In genomic region chr3:8972614-8973013, GRCh38 we compare ENCODE assay signal across 12 cellular contexts. TPM values are rescaled to one million over a fixed set of nuclear protein-coding genes. Genes with fewer than 3 reads are reported as not detected.
A peak's percentile ranks its signal among the peaks of the same experiment; 100 is the strongest.
DNase-seq lines count a peak whose midpoint lies in the region; ATAC-seq, FAIRE-seq and TF ChIP-seq lines count a peak whose summit lies in the region.
"Had no signal": no experiment of that assay in that cellular context is flagged by ENCODE, and none has a peak within 500 bp of the region (broad histone marks: within the 10 kb centered on the region; RNA-seq: fewer than 3 reads in every experiment).

No MANE protein-coding gene starts in this region.

- H3K36me3 Mint-ChIP-seq in activated T-cell treated with anti-CD3 and anti-CD28 coated beads, Interleukin-2, amount 50 U/mL, for 4 hours (ENCODE audit: insufficient read depth): no peaks in the 10 kb centered on the region

- TF ChIP-seq EP300 in K562 (IDR thresholded peaks at IDR 0.05; ENCODE audit: low read length): no peak

- CTCF ChIA-PET in K562 (lab: Yijun Ruan, JAX; ENCODE audit: low intra/inter-chr PET ratio): interaction anchor here (1.0 kb wide), 1 partner anchor 330 kb away, joined by 3 read pairs; no protein-coding TSS in a partner anchor

- peak; percentile 98 for FAIRE-seq in K562 (lab: Jason Lieb, UNC)
- no peak for FAIRE-seq in GM12892 (lab: Jason Lieb, UNC)
- FAIRE-seq: kidney had no signal

- DNase-seq in activated T-cell treated with anti-CD3 and anti-CD28 coated beads, Interleukin-2, amount 50 U/mL, for 4 hours: no peak
- DNase-seq in activated T-cell treated with anti-CD3 and anti-CD28 coated beads, Interleukin-2, amount 50 U/mL, for 1 hour: no peak
- DNase-seq in M059J (ENCODE audit: low read depth) (peak; percentile 58), K562 (ENCODE audit: extremely low read depth in 1 of 4, low spot score in 3 of 4) (peak; percentile 88 to 93 (median 90)), psoas muscle (no peak), GM12892 (ENCODE audit: insufficient read length) (no peak)
- DNase-seq: KG1, kidney had no signal

- H3K9me3 ChIP-seq in K562 (replicated peaks; ENCODE audit: control insufficient read depth, insufficient read depth, low read depth, low read length) (no peaks in the 10 kb centered on the region), psoas muscle (no peaks in the 10 kb centered on the region)
- H3K9me3 ChIP-seq: BLaER1 treated with 17β-estradiol and CSF1 and Interleukin-3, amounts not matched to agents 10 nM and 100 nM had no signal

- H3K4me3 ChIP-seq in K562 (no peak overlapping the region), psoas muscle (no peak overlapping the region)
- H3K4me3 ChIP-seq: BLaER1 treated with 17β-estradiol and CSF1 and Interleukin-3, amounts not matched to agents 10 nM and 100 nM had no signal

- TF ChIP-seq RAD21 in K562 (CRISPR knock-in tag; conservative IDR thresholded peaks at IDR 0.05 in 1 of 2, IDR thresholded peaks at IDR 0.05 in 1 of 2): no peak

- BruUV-seq in K562 (replicated peaks; lab: Mats Ljungman, UMichigan): no TSS peak

- H3K9me1 ChIP-seq in K562 (ENCODE audit: control insufficient read depth, insufficient read depth, low read length): no peaks in the 10 kb centered on the region

- POLR2A ChIA-PET in K562 (lab: Yijun Ruan, JAX): interaction anchor here (0.6 to 1.9 kb wide), 5 partner anchors 10 to 424 kb away, joined by 3 to 7 read pairs (median 4); partner anchors contain the start of genes RAD18 and SETD5

- TF ChIP-seq POLR2A in K562 (conservative IDR thresholded peaks at IDR 0.05) (no peak), GM12892 (IDR thresholded peaks at IDR 0.05; ENCODE audit: low read depth, low read length) (no peak)

- peak overlapping the region; percentile 34; the same call in 1 of the 2 replicates for H2AFZ ChIP-seq in K562 (ENCODE audit: low read depth, low read length)

- intact Hi-C loops in K562 (cut with micrococcal nuclease): no loop called here
- intact Hi-C loops in psoas muscle (cut with DNase I): loop anchor here in 1 of 2 donors (5.0 kb wide), 1 partner anchor 95 kb away; no protein-coding TSS in a partner anchor

- H3K4me3 Mint-ChIP-seq in activated T-cell treated with anti-CD3 and anti-CD28 coated beads, Interleukin-2, amount 50 U/mL, for 4 hours: no peak overlapping the region
- H3K4me3 Mint-ChIP-seq: dendritic cell treated with granulocyte-macrophage colony-stimulating factor and Interleukin-4, amounts not matched to agents 40 ng/mL and 50 ng/mL, for 4 days had no signal

- peak; percentile 36 to 44 for ATAC-seq in activated T-cell treated with anti-CD3 and anti-CD28 coated beads, Interleukin-2, amount 50 U/mL, for 4 hours
- ATAC-seq in K562 (peak; percentile 98), psoas muscle (peak in 3 of 4 donors; percentile 38 to 60 (median 50)), GM21390 (IDR thresholded peaks at IDR 0.05; ENCODE audit: unreplicated experiment) (no peak), HG02763 (IDR thresholded peaks at IDR 0.05; ENCODE audit: unreplicated experiment) (no peak)

- H3K27me3 Mint-ChIP-seq in activated T-cell treated with anti-CD3 and anti-CD28 coated beads, Interleukin-2, amount 50 U/mL, for 4 hours (ENCODE audit: low read depth): peaks cover 18% of the 10 kb centered on the region

- H3K27me3 ChIP-seq in K562 (ENCODE audit: control insufficient read depth in 2 of 2, insufficient read depth in 2 of 2, low read length in 2 of 2) (peaks cover 3 to 24% of the 10 kb centered on the region in 2 experiments; a peak in 4 of 5 replicates), psoas muscle (ENCODE audit: insufficient read depth in 3 of 3, low read length in 2 of 3) (peaks cover 0 to 4% (median 3%) of the 10 kb centered on the region in 3 donors)
- H3K27me3 ChIP-seq: BLaER1 treated with 17β-estradiol and CSF1 and Interleukin-3, amounts not matched to agents 10 nM and 100 nM had no signal

- WGBS in K562 (ENCODE audit: insufficient coverage, low coverage, missing lambda C conversion rate): 18% methylated on average over 2 of the region's 2 CpGs
- 86 to 100% (median 92%) methylated on average over 2 of the region's 2 CpGs for WGBS in psoas muscle, 3 donors

- no peaks in the 10 kb centered on the region for H3K79me2 ChIP-seq in K562 (ENCODE audit: control insufficient read depth, insufficient read depth, low read length)

- H3K4me1 ChIP-seq in K562 (replicated peaks in 1 of 2; ENCODE audit: control insufficient read depth in 2 of 2, insufficient read depth in 2 of 2, low read length in 2 of 2) (peaks cover 0 to 5% of the 10 kb centered on the region in 2 experiments; a peak in 1 of 5 replicates), psoas muscle (no peaks in the 10 kb centered on the region)
- H3K4me1 ChIP-seq: BLaER1 treated with 17β-estradiol and CSF1 and Interleukin-3, amounts not matched to agents 10 nM and 100 nM had no signal

- in situ Hi-C loops in K562 (cut with MboI): loop anchor here (5.0 to 10.0 kb wide), 3 partner anchors 95 to 522 kb away; no protein-coding TSS in a partner anchor

- no peaks in the 10 kb centered on the region for H3K36me3 ChIP-seq in K562 (ENCODE audit: control insufficient read depth, insufficient read depth, low read length)
- H3K36me3 ChIP-seq in psoas muscle (ENCODE audit: insufficient read depth in 1 of 2, low read depth in 1 of 2): no peaks in the 10 kb centered on the region
- H3K36me3 ChIP-seq: BLaER1 treated with 17β-estradiol and CSF1 and Interleukin-3, amounts not matched to agents 10 nM and 100 nM had no signal

- no peaks in the 10 kb centered on the region for H3K4me1 Mint-ChIP-seq in activated T-cell treated with anti-CD3 and anti-CD28 coated beads, Interleukin-2, amount 50 U/mL, for 4 hours (ENCODE audit: low read depth)

- H3K27ac ChIP-seq in K562 (ENCODE audit: extremely low read depth, low read depth, low read length) (no peak overlapping the region), psoas muscle (no peak overlapping the region)
- H3K27ac ChIP-seq: BLaER1 treated with 17β-estradiol and CSF1 and Interleukin-3, amounts not matched to agents 10 nM and 100 nM had no signal

- H4K20me1 ChIP-seq in K562 (replicated peaks; ENCODE audit: control insufficient read depth, insufficient read depth, low read length): no peaks in the 10 kb centered on the region
- H4K20me1 ChIP-seq: BLaER1 treated with 17β-estradiol and CSF1 and Interleukin-3, amounts not matched to agents 10 nM and 100 nM had no signal

- H3K9ac ChIP-seq in K562 (ENCODE audit: insufficient read depth in 1 of 2, low read depth in 2 of 2, low read length in 2 of 2): no peak overlapping the region
- H3K9ac ChIP-seq: BLaER1 treated with 17β-estradiol and CSF1 and Interleukin-3, amounts not matched to agents 10 nM and 100 nM had no signal

- H3K4me2 ChIP-seq in K562 (ENCODE audit: insufficient read depth, low read length): peak overlapping the region; percentile 16; the same call in 1 of the 2 replicates
- H3K4me2 ChIP-seq: BLaER1 treated with 17β-estradiol and CSF1 and Interleukin-3, amounts not matched to agents 10 nM and 100 nM had no signal

- no peaks in the 10 kb centered on the region for H3K9me3 Mint-ChIP-seq in activated T-cell treated with anti-CD3 and anti-CD28 coated beads, Interleukin-2, amount 50 U/mL, for 4 hours
- H3K9me3 Mint-ChIP-seq: dendritic cell treated with granulocyte-macrophage colony-stimulating factor and Interleukin-4, amounts not matched to agents 40 ng/mL and 50 ng/mL, for 4 days had no signal

- no peak for TF ChIP-seq CTCF in K562 (IDR thresholded peaks at IDR 0.05 in 2 of 3, conservative IDR thresholded peaks at IDR 0.05 in 1 of 3; ENCODE audit: insufficient read depth in 2 of 3, low read depth in 1 of 3, low read length in 3 of 3)
- no peak for TF ChIP-seq CTCF in psoas muscle (IDR thresholded peaks at IDR 0.05)

TF ChIP-seq in K562, 482 proteins besides CTCF, POLR2A, EP300 and RAD21 (continues in another document):
- TF ChIP-seq TRIM25 (IDR thresholded peaks at IDR 0.05; ENCODE audit: borderline replicate concordance) (no peak), FOXK1 (CRISPR knock-in tag; IDR thresholded peaks at IDR 0.05; ENCODE audit: borderline replicate concordance) (no peak), ZNF707 (CRISPR knock-in tag; conservative IDR thresholded peaks at IDR 0.05) (no peak)

RNA-seq across cellular contexts. Expression of gene RAD18, which starts 9.3 kb away (rescaled TPM):
- 10 to 100 TPM; 32.5 to 45.0 (median 38.0) TPM for total RNA-seq in activated T-cell treated with anti-CD3 and anti-CD28 coated beads, Interleukin-2, amount 50 U/mL, for 4 hours
- 14.2 and 18.0 TPM in 2 replicates for total RNA-seq in M059J (2014; rRNA removed; shearing (Covaris generic))
- total RNA-seq in K562 (2011; cell fraction: chromatin; rRNA removed; ENCODE audit: low replicate concordance): 50.6 and 94.1 TPM in 2 replicates
- total RNA-seq in K562 (2011; cell fraction: nucleolus; rRNA removed): 25.5 and 27.8 TPM in 2 replicates
- total RNA-seq in K562 (2011; cell fraction: nucleoplasm; rRNA removed): 43.8 and 68.4 TPM in 2 replicates
- total RNA-seq in K562 (2014; rRNA removed) (20.1 and 26.7 TPM in 2 replicates), K562 (2014; rRNA removed; fragmentation: Illumina TruSeq; extraction: Trizol) (43.4 and 47.6 TPM in 2 replicates), K562 (2015; rRNA removed; fragmentation: Illumina TruSeq; extraction: Trizol) (31.7 and 34.4 TPM in 2 replicates), K562 (2021) (49.4 and 55.9 TPM in 2 replicates), psoas muscle (1 to 10 TPM; 1.3 to 2.3 (median 2.2) TPM)
- polyA plus RNA-seq in K562 (2011; rRNA removed) (33.2 and 46.3 TPM in 2 replicates), K562 (2014; fragmentation: Illumina TruSeq; extraction: Trizol) (29.3 and 41.4 TPM in 2 replicates), K562 (2014; fragmentation: Nextera tagmentation; extraction: Ambion mirVana) (10 to 100 TPM; 19.2 to 23.2 TPM), K562 (2014; rRNA removed) (26.3 and 29.1 TPM in 2 replicates), psoas muscle (1 to 10 TPM in 2 of 3 donors, under 1 TPM in 1; 0.51 to 2.5 (median 1.2) TPM)
- polyA plus RNA-seq in K562 (2011; cell fraction: cytosol; rRNA removed): 30.6 and 34.2 TPM in 2 replicates
- polyA plus RNA-seq in K562 (2011; cell fraction: nucleus; rRNA removed): 42.3 and 48.7 TPM in 2 replicates
- 17.6 and 24.0 TPM in 2 replicates for polyA plus RNA-seq in K562 (2012)
- 52.2 and 61.5 TPM in 2 replicates for polyA minus RNA-seq in K562 (2011; rRNA and poly(A)+ RNA removed)
- 17.5 and 21.3 TPM in 2 replicates for polyA minus RNA-seq in K562 (2011; cell fraction: cytosol; rRNA and poly(A)+ RNA removed)
- 72.3 and 83.2 TPM in 2 replicates for polyA minus RNA-seq in K562 (2011; cell fraction: nucleus; rRNA and poly(A)+ RNA removed)
- 17.5 TPM for polyA plus RNA-seq in GM12892 (2012; ENCODE audit: missing spikeins)

Comparison
In these comparisons a context has a peak if more than half of its experiments do, and no peak if none do; other contexts are left out.
1. ATAC-seq: peak in activated T-cell treated with anti-CD3 and anti-CD28 coated beads, Interleukin-2, amount 50 U/mL, for 4 hours (2 of 2), K562 (single experiment) and psoas muscle (3 of 4); none in GM21390 (single experiment) and HG02763 (single experiment).
2. DNase-seq: peak in M059J (single experiment) and K562 (4 of 4); none in activated T-cell treated with anti-CD3 and anti-CD28 coated beads, Interleukin-2, amount 50 U/mL, for 4 hours (single experiment), activated T-cell treated with anti-CD3 and anti-CD28 coated beads, Interleukin-2, amount 50 U/mL, for 1 hour (single experiment), psoas muscle (0 of 2) and GM12892 (single experiment).